8 cellular contexts compared by ENCODE assay signal in genomic region chr2:74414913-74415761, GRCh38. TPM values are rescaled to one million over a fixed set of nuclear protein-coding genes. Genes with fewer than 3 reads are reported as not detected.
DNase-seq lines count a peak whose midpoint lies in the region; ATAC-seq, FAIRE-seq and TF ChIP-seq lines count a peak whose summit lies in the region.

No MANE protein-coding gene starts in this region.

- no peak for FAIRE-seq in kidney (lab: Jason Lieb, UNC)

- H3K4me3 ChIP-seq in CD8-positive, alpha-beta memory T cell (ENCODE audit: low read length) = peak overlapping the region; percentile 51
- H3K4me3 ChIP-seq in astrocyte of the spinal cord (ENCODE audit: low read depth, low read length) = peak overlapping the region; percentile 43
- peak overlapping the region; percentile 7 to 71 for H3K4me3 ChIP-seq in kidney (ENCODE audit: low read length in 2 of 2)
- peak overlapping the region; percentile 46 to 56 (median 55) for H3K4me3 ChIP-seq in stomach

- H3K4me3 Mint-ChIP-seq in CD8-positive, alpha-beta memory T cell = peak overlapping the region in 6 of 7 donors; percentile 19 to 74 (median 42)
- H3K4me3 Mint-ChIP-seq in progenitor cell of endocrine pancreas (ENCODE audit: low read depth) = no peak overlapping the region

- peaks cover 6% of the 10 kb centered on the region for H3K27me3 ChIP-seq in CD8-positive, alpha-beta memory T cell (ENCODE audit: insufficient read depth, low read length, poor library complexity, severe bottlenecking)
- peaks cover 0 to 23% (median 8%) of the 10 kb centered on the region in 3 donors for H3K27me3 ChIP-seq in stomach

- H3K9me3 Mint-ChIP-seq in CD8-positive, alpha-beta memory T cell = no peaks in the 10 kb centered on the region
- H3K9me3 Mint-ChIP-seq in progenitor cell of endocrine pancreas (ENCODE audit: low read depth) = no peaks in the 10 kb centered on the region

- intact Hi-C loops in kidney (cut with DNase I) (no loop called here), stomach (cut with DNase I; ENCODE audit: low total_unique reads) (no loop called here)

- 4 to 15% (median 10%) methylated on average over 18 to 62 of the region's 62 CpGs for WGBS in stomach, 5 donors

- in situ Hi-C loops in astrocyte of the spinal cord (cut with HindIII; ENCODE audit: low sequenced_read_pairs) = no loop called here

- H3K4me1 ChIP-seq in CD8-positive, alpha-beta memory T cell (ENCODE audit: insufficient read depth, low read length) = peaks cover 8% of the 10 kb centered on the region
- H3K4me1 ChIP-seq in kidney (ENCODE audit: control insufficient read depth in 1 of 2, insufficient read depth in 1 of 2, low read depth in 1 of 2, low read length in 2 of 2) = peaks cover 4 to 16% of the 10 kb centered on the region in 2 donors
- H3K4me1 ChIP-seq in stomach = peaks cover 28 to 37% (median 32%) of the 10 kb centered on the region in 4 donors

- peaks cover 0 to 20% (median 5%) of the 10 kb centered on the region in 3 donors for H3K4me1 Mint-ChIP-seq in CD8-positive, alpha-beta memory T cell
- no peaks in the 10 kb centered on the region for H3K4me1 Mint-ChIP-seq in progenitor cell of endocrine pancreas (ENCODE audit: low read depth)

- CTCF ChIA-PET in CD8-positive, alpha-beta memory T cell (lab: Charles Lee) = interaction anchor here (1.3 kb wide), 1 partner anchor 24 kb away, joined by 4 read pairs; no protein-coding TSS in a partner anchor

- no peak for TF ChIP-seq POLR2A in stomach (IDR thresholded peaks at IDR 0.05)

- H3K36me3 ChIP-seq in CD8-positive, alpha-beta memory T cell (ENCODE audit: insufficient read depth, low read length) = no peaks in the 10 kb centered on the region
- no peaks in the 10 kb centered on the region for H3K36me3 ChIP-seq in kidney (ENCODE audit: control insufficient read depth in 1 of 2, insufficient read depth in 2 of 2, low read length in 2 of 2)
- H3K36me3 ChIP-seq in stomach = no peaks in the 10 kb centered on the region

- peak in 1 of 5 donors; percentile 18 for DNase-seq in CD8-positive, alpha-beta memory T cell
- DNase-seq in astrocyte of the spinal cord (ENCODE audit: low read depth, low spot score) (no peak), kidney (peak; percentile 84), stomach (peak; percentile 51), NCI-H1048 (lab: John Stamatoyannopoulos, UW) (no peak), pons (ENCODE audit: low spot score) (no peak), progenitor cell of endocrine pancreas (ENCODE audit: low spot score, unreplicated experiment) (no peak)

- H3K27me3 Mint-ChIP-seq in CD8-positive, alpha-beta memory T cell = peaks cover 18 to 21% of the 10 kb centered on the region in 2 donors
- peaks cover 3% of the 10 kb centered on the region for H3K27me3 Mint-ChIP-seq in progenitor cell of endocrine pancreas

- peak overlapping the region; percentile 45 to 65 for H3K9ac ChIP-seq in kidney (ENCODE audit: low read length in 2 of 2)

- H3K36me3 Mint-ChIP-seq in CD8-positive, alpha-beta memory T cell = peaks cover 0 to 2% (median 0%) of the 10 kb centered on the region in 3 donors
- no peaks in the 10 kb centered on the region for H3K36me3 Mint-ChIP-seq in progenitor cell of endocrine pancreas (ENCODE audit: insufficient read depth)

- peak overlapping the region in 1 of 8 donors; percentile 46 for H3K27ac Mint-ChIP-seq in CD8-positive, alpha-beta memory T cell
- no peak overlapping the region for H3K27ac Mint-ChIP-seq in progenitor cell of endocrine pancreas

- ATAC-seq in HG02588 (IDR thresholded peaks at IDR 0.05; ENCODE audit: unreplicated experiment) = peak; percentile 50

- no peak overlapping the region for H3K27ac ChIP-seq in CD8-positive, alpha-beta memory T cell (ENCODE audit: low read depth, low read length)
- no peak overlapping the region for H3K27ac ChIP-seq in kidney (ENCODE audit: low read depth in 2 of 2, low read length in 2 of 2)
- H3K27ac ChIP-seq in stomach = peak overlapping the region in 4 of 5 donors; percentile 29 to 73 (median 62)

- POLR2A ChIA-PET in CD8-positive, alpha-beta memory T cell (lab: Charles Lee) = no interaction called here

- no peaks in the 10 kb centered on the region for H3K9me3 ChIP-seq in CD8-positive, alpha-beta memory T cell (ENCODE audit: low read length)
- H3K9me3 ChIP-seq in kidney (ENCODE audit: control insufficient read depth in 1 of 2, low read length in 2 of 2) (no peaks in the 10 kb centered on the region), stomach (no peaks in the 10 kb centered on the region)

- no peak for TF ChIP-seq EP300 in stomach (IDR thresholded peaks at IDR 0.05)

- TF ChIP-seq CTCF in astrocyte of the spinal cord (IDR thresholded peaks at IDR 0.05; ENCODE audit: low read depth, low read length) (peak; percentile 30), kidney (IDR thresholded peaks at IDR 0.05; ENCODE audit: borderline replicate concordance, extremely low read depth, insufficient read depth) (peak; percentile 12), stomach (IDR thresholded peaks at IDR 0.05) (peak in 2 of 7 experiments; percentile 17 to 42), progenitor cell of endocrine pancreas (IDR thresholded peaks at IDR 0.05; ENCODE audit: unreplicated experiment) (no peak)

RNA-seq across cellular contexts. Expression of gene C2orf81, which starts 6.3 kb away (rescaled TPM):
- total RNA-seq in CD8-positive, alpha-beta memory T cell = 1 to 10 TPM; 2.7 to 3.2 TPM
- 2.6 TPM for polyA plus RNA-seq in CD8-positive, alpha-beta memory T cell
- total RNA-seq in kidney = 11.6 TPM
- 8.8 TPM for polyA plus RNA-seq in kidney (ENCODE audit: insufficient read depth, low read depth, low replicate concordance)
- total RNA-seq in stomach = 1 to 10 TPM in 2 of 5 donors, not detected in 3; 2.7 to 3.5 TPM
- polyA plus RNA-seq in stomach = 1 to 10 TPM; 1.7 to 2.2 (median 2.1) TPM
- total RNA-seq in progenitor cell of endocrine pancreas = 11.3 and 13.4 TPM in 2 replicates

RNA-seq across cellular contexts. Expression of gene WDR54, which starts 6.4 kb away (rescaled TPM):
- 10 to 100 TPM; 75.5 to 86.6 TPM for total RNA-seq in CD8-positive, alpha-beta memory T cell
- polyA plus RNA-seq in CD8-positive, alpha-beta memory T cell = 55.5 TPM
- total RNA-seq in kidney (23.3 TPM), stomach (1 to 10 TPM in 4 of 5 donors, not detected in 1; 3.5 to 9.8 (median 7.3) TPM), progenitor cell of endocrine pancreas (28.1 and 30.2 TPM in 2 replicates)
- polyA plus RNA-seq in kidney (ENCODE audit: insufficient read depth, low read depth, low replicate concordance) (37.6 TPM), stomach (10 to 100 TPM; 10.5 to 12.8 (median 12.5) TPM)

RNA-seq across cellular contexts. Expression of gene RTKN, which starts 26.6 kb away (rescaled TPM):
- 1 to 10 TPM; 1.1 to 1.4 TPM for total RNA-seq in CD8-positive, alpha-beta memory T cell
- polyA plus RNA-seq in CD8-positive, alpha-beta memory T cell = 1.2 TPM
- 76.4 TPM for total RNA-seq in kidney
- 95.6 TPM for polyA plus RNA-seq in kidney (ENCODE audit: insufficient read depth, low read depth, low replicate concordance)
- total RNA-seq in stomach = 100 to 1,000 TPM in 2 of 5 donors, 10 to 100 TPM in 3; 16.5 to 125 (median 27.4) TPM
- 10 to 100 TPM; 10.8 to 27.3 (median 23.2) TPM for polyA plus RNA-seq in stomach
- total RNA-seq in progenitor cell of endocrine pancreas = 121 and 129 TPM in 2 replicates

RNA-seq across cellular contexts. Expression of gene DCTN1, which starts 35.0 kb away (rescaled TPM):
- 100 to 1,000 TPM; 113 to 114 TPM for total RNA-seq in CD8-positive, alpha-beta memory T cell
- 90.2 TPM for polyA plus RNA-seq in CD8-positive, alpha-beta memory T cell
- total RNA-seq in kidney (134 TPM), stomach (100 to 1,000 TPM in 3 of 5 donors, 10 to 100 TPM in 2; 71.2 to 181 (median 122) TPM), progenitor cell of endocrine pancreas (178 and 195 TPM in 2 replicates)
- polyA plus RNA-seq in kidney (ENCODE audit: insufficient read depth, low read depth, low replicate concordance) (191 TPM), stomach (10 to 100 TPM; 65.8 to 92.6 (median 83.5) TPM)

RNA-seq across cellular contexts. Expression of gene INO80B, which starts 39.8 kb away (rescaled TPM):
- 10 to 100 TPM; 44.1 to 44.3 TPM for total RNA-seq in CD8-positive, alpha-beta memory T cell
- polyA plus RNA-seq in CD8-positive, alpha-beta memory T cell = 7.6 TPM
- total RNA-seq in kidney (44.2 TPM), stomach (10 to 100 TPM in 2 of 5 donors, 1 to 10 TPM in 2, not detected in 1; 4.7 to 44.5 (median 11.1) TPM), progenitor cell of endocrine pancreas (46.8 and 51.0 TPM in 2 replicates)
- polyA plus RNA-seq in kidney (ENCODE audit: insufficient read depth, low read depth, low replicate concordance) (37.0 TPM), stomach (10 to 100 TPM; 32.2 to 52.2 (median 51.9) TPM)

Comparison
In these comparisons a context has a peak if more than half of its experiments do, and no peak if none do; other contexts are left out.
1. DNase-seq: peak in kidney (single experiment) and stomach (single experiment); none in astrocyte of the spinal cord (single experiment), NCI-H1048 (single experiment), pons (single experiment) and progenitor cell of endocrine pancreas (single experiment).
2. H3K27ac ChIP-seq: peak in stomach (4 of 5); none in CD8-positive, alpha-beta memory T cell (single experiment) and kidney (0 of 2).
3. RNA of gene RTKN, which starts 26.6 kb away (total RNA-seq): 121 to 129 TPM in progenitor cell of endocrine pancreas, 76.4 TPM in kidney (single experiment) and 16.5 to 125 TPM in stomach; 1.1 to 1.4 TPM in CD8-positive, alpha-beta memory T cell; every median in the first group is over 4 times any median in the second.
4. Peak in every context shown above with its lines, with median percentiles within 50 percentile points of each other: H3K4me3 ChIP-seq.